In the genomic region with DNA sequence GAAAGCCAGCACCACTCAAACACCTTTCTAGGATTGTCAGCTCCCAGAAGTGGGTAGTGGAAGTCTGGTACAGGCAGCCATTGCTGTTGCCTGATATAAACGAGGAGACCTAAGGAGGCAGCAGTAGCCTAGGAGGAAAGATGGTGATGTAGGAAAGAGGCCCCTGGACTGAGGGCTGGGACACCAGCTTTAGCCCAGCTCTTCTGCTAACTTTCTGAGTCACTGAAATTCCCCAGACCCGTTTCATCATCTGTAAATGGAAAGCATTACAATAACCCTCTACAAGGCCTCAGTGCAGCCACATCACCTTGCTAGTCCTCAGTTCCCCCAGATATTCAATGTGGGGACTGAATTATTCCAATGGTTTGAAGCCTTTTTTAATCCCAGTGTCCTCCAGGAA, we compare ENCODE assay signal across 14 cellular contexts.
DNase-seq lines count a peak whose midpoint lies in the region; ATAC-seq and TF ChIP-seq lines count a peak whose summit lies in the region.
"Had no signal": no experiment of that assay in that cellular context is flagged by ENCODE, and none has a peak within 500 bp of the region (broad histone marks: within the 10 kb centered on the region; RNA-seq: fewer than 3 reads in every experiment).

No MANE protein-coding gene starts in this region.

- peak overlapping the region; percentile 15 to 68 (median 53) for H3K27ac ChIP-seq in esophagus squamous epithelium
- H3K27ac ChIP-seq: cardiac muscle cell had no signal

- intact Hi-C loops in activated CD4-positive, alpha-beta T cell treated with anti-CD3 and anti-CD28 coated beads, Interleukin-2, amount 10 ng/mL, durations not matched to agents 24 days and 14 days (cut with micrococcal nuclease): no loop called here
- intact Hi-C loops in esophagus squamous epithelium (cut with DNase I): no loop called here

- H3K4me1 Mint-ChIP-seq in activated CD4-positive, alpha-beta T cell treated with anti-CD3 and anti-CD28 coated beads, Interleukin-2, amount 10 ng/mL, durations not matched to agents 24 days and 14 days: peaks cover 5% of the 10 kb centered on the region
- H3K4me1 Mint-ChIP-seq: T-helper 17 cell had no signal

- no peaks in the 10 kb centered on the region for H3K36me3 Mint-ChIP-seq in activated CD4-positive, alpha-beta T cell treated with anti-CD3 and anti-CD28 coated beads, Interleukin-2, amount 10 ng/mL, durations not matched to agents 24 days and 14 days (ENCODE audit: low read depth)

- DNase-seq in activated CD4-positive, alpha-beta T cell treated with anti-CD3 and anti-CD28 coated beads for 48 hours: peak; percentile 7
- no peak for DNase-seq in activated CD4-positive, alpha-beta T cell treated with anti-CD3 and anti-CD28 coated beads, Interleukin-2, amount 10 ng/mL, durations not matched to agents 24 days and 14 days
- no peak for DNase-seq in esophagus squamous epithelium (lab: John Stamatoyannopoulos, UW)
- DNase-seq in stimulated activated naive CD8-positive, alpha-beta T cell treated with anti-CD3 and anti-CD28 coated beads, Interleukin-15, Interleukin-2, amounts not matched to agents 100 U/mL and 50 U/mL, for 24 hours: peak; percentile 9
- no peak for DNase-seq in KG1 (lab: John Stamatoyannopoulos, UW)
- no peak for DNase-seq in H7
- no peak for DNase-seq in NCI-H2171 (lab: John Stamatoyannopoulos, UW)
- DNase-seq: activated CD4-positive, alpha-beta T cell treated with anti-CD3 and anti-CD28 coated beads, Interleukin-2, amount 10 ng/mL, durations not matched to agents 7 days and 5 days; COR-L47; NCI-H1417 treated with DMSO at 0.1 percent for 48 hours; NCI-H526 treated with DMSO at 0.1 percent for 48 hours; T-helper 17 cell had no signal

- no peak overlapping the region for H3K4me3 Mint-ChIP-seq in activated CD4-positive, alpha-beta T cell treated with anti-CD3 and anti-CD28 coated beads, Interleukin-2, amount 10 ng/mL, durations not matched to agents 24 days and 14 days
- H3K4me3 Mint-ChIP-seq: activated CD4-positive, alpha-beta T cell treated with anti-CD3 and anti-CD28 coated beads, Interleukin-2, amount 10 ng/mL, durations not matched to agents 7 days and 5 days; T-helper 17 cell had no signal

- no peaks in the 10 kb centered on the region for H3K27me3 ChIP-seq in esophagus squamous epithelium
- H3K27me3 ChIP-seq in H7 (ENCODE audit: control insufficient read depth, insufficient read depth, low read length): no peaks in the 10 kb centered on the region

- H3K4me1 ChIP-seq in esophagus squamous epithelium: peaks cover 20 to 79% (median 23%) of the 10 kb centered on the region in 3 donors

- H3K4me3 ChIP-seq in esophagus squamous epithelium (no peak overlapping the region), H7 (ENCODE audit: insufficient read depth, low read depth, low read length) (no peak overlapping the region)
- H3K4me3 ChIP-seq: cardiac muscle cell had no signal

- H3K9me3 Mint-ChIP-seq in activated CD4-positive, alpha-beta T cell treated with anti-CD3 and anti-CD28 coated beads, Interleukin-2, amount 10 ng/mL, durations not matched to agents 24 days and 14 days: peaks cover 14% of the 10 kb centered on the region

- no peaks in the 10 kb centered on the region for H3K36me3 ChIP-seq in esophagus squamous epithelium
- H3K36me3 ChIP-seq in H7 (replicated peaks; ENCODE audit: control insufficient read depth, insufficient read depth, low read length): no peaks in the 10 kb centered on the region
- H3K36me3 ChIP-seq: cardiac muscle cell had no signal

- TF ChIP-seq CTCF in esophagus squamous epithelium (IDR thresholded peaks at IDR 0.05): no peak

- peaks cover 3% of the 10 kb centered on the region for H3K27me3 Mint-ChIP-seq in activated CD4-positive, alpha-beta T cell treated with anti-CD3 and anti-CD28 coated beads, Interleukin-2, amount 10 ng/mL, durations not matched to agents 24 days and 14 days
- H3K27me3 Mint-ChIP-seq: activated CD4-positive, alpha-beta T cell treated with anti-CD3 and anti-CD28 coated beads, Interleukin-2, amount 10 ng/mL, durations not matched to agents 7 days and 5 days; T-helper 17 cell had no signal

- H3K9me3 ChIP-seq in esophagus squamous epithelium: no peaks in the 10 kb centered on the region

- peak; percentile 59 for ATAC-seq in HG02852 (IDR thresholded peaks at IDR 0.05; ENCODE audit: unreplicated experiment)
- peak; percentile 89 for ATAC-seq in stimulated activated naive CD8-positive, alpha-beta T cell treated with anti-CD3 and anti-CD28 coated beads, Interleukin-15, Interleukin-2, amounts not matched to agents 100 U/mL and 50 U/mL, for 24 hours
- ATAC-seq: T-helper 17 cell had no signal

- TF ChIP-seq POLR2A in esophagus squamous epithelium (IDR thresholded peaks at IDR 0.05): no peak

- no peak overlapping the region for H3K27ac Mint-ChIP-seq in activated CD4-positive, alpha-beta T cell treated with anti-CD3 and anti-CD28 coated beads, Interleukin-2, amount 10 ng/mL, durations not matched to agents 24 days and 14 days
- H3K27ac Mint-ChIP-seq: activated CD4-positive, alpha-beta T cell treated with anti-CD3 and anti-CD28 coated beads, Interleukin-2, amount 10 ng/mL, durations not matched to agents 7 days and 5 days; T-helper 17 cell had no signal

- 22 to 32% methylated on average over 2 of the region's 2 CpGs for WGBS in esophagus squamous epithelium, 2 donors

Comparison
In these comparisons a context has a peak if more than half of its experiments do, and no peak if none do; other contexts are left out.
1. DNase-seq: peak in activated CD4-positive, alpha-beta T cell treated with anti-CD3 and anti-CD28 coated beads for 48 hours (single experiment) and stimulated activated naive CD8-positive, alpha-beta T cell treated with anti-CD3 and anti-CD28 coated beads, Interleukin-15, Interleukin-2, amounts not matched to agents 100 U/mL and 50 U/mL, for 24 hours (single experiment); none in activated CD4-positive, alpha-beta T cell treated with anti-CD3 and anti-CD28 coated beads, Interleukin-2, amount 10 ng/mL, durations not matched to agents 24 days and 14 days (single experiment), esophagus squamous epithelium (single experiment), KG1 (single experiment), H7 (single experiment) and NCI-H2171 (single experiment).